ENCODE assay signal across 8 cellular contexts in the genomic region with DNA sequence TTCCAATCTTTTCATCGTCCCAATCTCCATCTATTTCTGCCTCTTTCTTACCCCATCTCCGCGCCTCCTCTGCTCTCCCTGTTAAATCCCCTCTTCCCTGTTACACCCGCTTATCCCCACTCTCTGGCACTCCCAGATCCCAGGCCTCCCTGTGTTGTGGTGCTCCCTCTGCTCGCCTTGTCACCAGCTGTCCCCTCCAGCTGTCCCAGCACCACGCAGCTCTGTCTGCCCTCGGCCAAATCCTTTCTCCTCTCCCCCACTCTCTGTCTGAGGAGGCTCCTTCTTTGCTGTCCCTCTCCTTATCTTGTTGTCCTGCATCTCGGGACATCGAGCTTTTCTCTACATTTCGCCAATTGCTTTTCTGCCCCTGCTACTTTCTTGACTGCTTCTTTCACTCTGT. TPM values are rescaled to one million over a fixed set of nuclear protein-coding genes. Genes with fewer than 3 reads are reported as not detected.
DNase-seq lines count a peak whose midpoint lies in the region; ATAC-seq and TF ChIP-seq lines count a peak whose summit lies in the region.

No MANE protein-coding gene starts in this region.

- H3K27ac ChIP-seq in iPS-20b (ENCODE audit: low read length) (no peak overlapping the region), testis (peak overlapping the region; percentile 79 to 85)

- TF ChIP-seq POLR2A in testis (IDR thresholded peaks at IDR 0.05), result no peak

- intact Hi-C loops in testis (cut with DNase I; ENCODE audit: low total_unique reads), result no loop called here

- H3K36me3 Mint-ChIP-seq in activated T-cell treated with anti-CD3 and anti-CD28 coated beads, Interleukin-2, amount 50 U/mL, for 4 hours (ENCODE audit: insufficient read depth), result peaks cover 31% of the 10 kb centered on the region
- H3K36me3 Mint-ChIP-seq in activated CD4-positive, alpha-beta memory T cell treated with anti-CD3 and anti-CD28 coated beads, Interleukin-2, amount 10 ng/mL, durations not matched to agents 7 days and 5 days (ENCODE audit: low read depth), result peaks cover 50% of the 10 kb centered on the region

- H3K4me3 Mint-ChIP-seq in activated T-cell treated with anti-CD3 and anti-CD28 coated beads, Interleukin-2, amount 50 U/mL, for 4 hours, result peak overlapping the region; percentile 87
- peak overlapping the region; percentile 89 for H3K4me3 Mint-ChIP-seq in activated CD4-positive, alpha-beta memory T cell treated with anti-CD3 and anti-CD28 coated beads, Interleukin-2, amount 10 ng/mL, durations not matched to agents 7 days and 5 days

- no peak for DNase-seq in activated T-cell treated with anti-CD3 and anti-CD28 coated beads, Interleukin-2, amount 50 U/mL, for 4 hours
- DNase-seq in activated T-cell treated with anti-CD3 and anti-CD28 coated beads, Interleukin-2, amount 50 U/mL, for 1 hour, result no peak
- no peak for DNase-seq in activated CD4-positive, alpha-beta memory T cell treated with anti-CD3 and anti-CD28 coated beads, Interleukin-2, amount 10 ng/mL, durations not matched to agents 7 days and 5 days
- DNase-seq in testis, result no peak
- DNase-seq in iPS-NIHi11 (ENCODE audit: low spot score), result no peak

- peak overlapping the region; percentile 87 for H3K27ac Mint-ChIP-seq in activated CD4-positive, alpha-beta memory T cell treated with anti-CD3 and anti-CD28 coated beads, Interleukin-2, amount 10 ng/mL, durations not matched to agents 7 days and 5 days

- H3K36me3 ChIP-seq in iPS-20b (ENCODE audit: insufficient read depth, low read depth, low read length) (peaks cover 15% of the 10 kb centered on the region), testis (ENCODE audit: low read depth, missing control alignments) (no peaks in the 10 kb centered on the region)

- CTCF ChIA-PET in activated CD4-positive, alpha-beta memory T cell treated with anti-CD3 and anti-CD28 coated beads, Interleukin-2, amount 10 ng/mL, durations not matched to agents 7 days and 5 days (lab: Charles Lee), result no interaction called here

- H3K4me3 ChIP-seq in iPS-20b (ENCODE audit: low read length) (peak overlapping the region; percentile 97), testis (peak overlapping the region; percentile 76 to 94)

- H3K9me3 Mint-ChIP-seq in activated T-cell treated with anti-CD3 and anti-CD28 coated beads, Interleukin-2, amount 50 U/mL, for 4 hours, result peaks cover 19% of the 10 kb centered on the region
- H3K9me3 Mint-ChIP-seq in activated CD4-positive, alpha-beta memory T cell treated with anti-CD3 and anti-CD28 coated beads, Interleukin-2, amount 10 ng/mL, durations not matched to agents 7 days and 5 days, result peaks cover 38% of the 10 kb centered on the region

- H3K9ac ChIP-seq in iPS-20b (ENCODE audit: low read depth, low read length), result peak overlapping the region; percentile 93; the same call in 1 of the 2 replicates

- H3K4me1 Mint-ChIP-seq in activated T-cell treated with anti-CD3 and anti-CD28 coated beads, Interleukin-2, amount 50 U/mL, for 4 hours (ENCODE audit: low read depth), result peaks cover 24% of the 10 kb centered on the region
- H3K4me1 Mint-ChIP-seq in activated CD4-positive, alpha-beta memory T cell treated with anti-CD3 and anti-CD28 coated beads, Interleukin-2, amount 10 ng/mL, durations not matched to agents 7 days and 5 days, result peaks cover 27% of the 10 kb centered on the region

- ATAC-seq in activated T-cell treated with anti-CD3 and anti-CD28 coated beads, Interleukin-2, amount 50 U/mL, for 4 hours, result no peak
- ATAC-seq in HG02981 (IDR thresholded peaks at IDR 0.05; ENCODE audit: unreplicated experiment) (no peak), HG03095 (IDR thresholded peaks at IDR 0.05; ENCODE audit: unreplicated experiment) (no peak)

- no peaks in the 10 kb centered on the region for H3K9me3 ChIP-seq in iPS-20b (ENCODE audit: insufficient read depth, low read depth, low read length)
- H3K9me3 ChIP-seq in testis, result no peaks in the 10 kb centered on the region

- H3K4me1 ChIP-seq in iPS-20b (ENCODE audit: insufficient read depth, low read length) (peaks cover 7% of the 10 kb centered on the region), testis (peaks cover 15% of the 10 kb centered on the region)

- 15 to 20% methylated on average over 10 of the region's 10 CpGs for WGBS in testis, 2 donors

- no peak for TF ChIP-seq CTCF in testis (IDR thresholded peaks at IDR 0.05)

- POLR2A ChIA-PET in activated CD4-positive, alpha-beta memory T cell treated with anti-CD3 and anti-CD28 coated beads, Interleukin-2, amount 10 ng/mL, durations not matched to agents 7 days and 5 days (lab: Charles Lee), result interaction anchor here (1.0 to 1.6 kb wide), 3 partner anchors 28 to 139 kb away, joined by 3 to 7 read pairs (median 4); a partner anchor contains a TSS

- H3K27me3 ChIP-seq in iPS-20b (ENCODE audit: insufficient read depth, low read length), result no peaks in the 10 kb centered on the region
- no peaks in the 10 kb centered on the region for H3K27me3 ChIP-seq in testis

- no peaks in the 10 kb centered on the region for H3K27me3 Mint-ChIP-seq in activated T-cell treated with anti-CD3 and anti-CD28 coated beads, Interleukin-2, amount 50 U/mL, for 4 hours (ENCODE audit: low read depth)
- H3K27me3 Mint-ChIP-seq in activated CD4-positive, alpha-beta memory T cell treated with anti-CD3 and anti-CD28 coated beads, Interleukin-2, amount 10 ng/mL, durations not matched to agents 7 days and 5 days, result no peaks in the 10 kb centered on the region

RNA-seq across cellular contexts. Expression of a gene that starts 1.0 kb away (rescaled TPM):
- total RNA-seq in activated T-cell treated with anti-CD3 and anti-CD28 coated beads, Interleukin-2, amount 50 U/mL, for 4 hours, result 10 to 100 TPM in 2 of 3 donors, 1 to 10 TPM in 1; 9.0 to 14.8 (median 12.4) TPM
- 10 to 100 TPM; 37.5 to 38.1 TPM for total RNA-seq in activated CD4-positive, alpha-beta memory T cell treated with anti-CD3 and anti-CD28 coated beads, Interleukin-2, amount 10 ng/mL, durations not matched to agents 7 days and 5 days
- total RNA-seq in testis, result 100 to 1,000 TPM; 113 TPM
- 30.1 TPM for polyA plus RNA-seq in testis (ENCODE audit: insufficient read depth, low read depth, low replicate concordance)

RNA-seq across cellular contexts. Expression of a gene that starts 30.5 kb away (rescaled TPM):
- total RNA-seq in activated T-cell treated with anti-CD3 and anti-CD28 coated beads, Interleukin-2, amount 50 U/mL, for 4 hours, result under 1 TPM; 0.33 to 0.46 (median 0.45) TPM
- under 1 TPM; 0.13 to 0.33 TPM for total RNA-seq in activated CD4-positive, alpha-beta memory T cell treated with anti-CD3 and anti-CD28 coated beads, Interleukin-2, amount 10 ng/mL, durations not matched to agents 7 days and 5 days
- total RNA-seq in testis, result 10 to 100 TPM; 43.8 to 63.8 TPM
- polyA plus RNA-seq in testis (ENCODE audit: insufficient read depth, low read depth, low replicate concordance), result 42.5 TPM

RNA-seq across cellular contexts. Expression of a gene that starts 56.7 kb away (rescaled TPM):
- 1 to 10 TPM; 3.0 to 5.1 (median 3.1) TPM for total RNA-seq in activated T-cell treated with anti-CD3 and anti-CD28 coated beads, Interleukin-2, amount 50 U/mL, for 4 hours
- total RNA-seq in activated CD4-positive, alpha-beta memory T cell treated with anti-CD3 and anti-CD28 coated beads, Interleukin-2, amount 10 ng/mL, durations not matched to agents 7 days and 5 days, result 1 to 10 TPM; 6.5 TPM
- total RNA-seq in testis, result 10 to 100 TPM; 12.2 to 13.0 TPM
- 4.6 TPM for polyA plus RNA-seq in testis (ENCODE audit: insufficient read depth, low read depth, low replicate concordance)

RNA-seq across cellular contexts. Expression of a gene that starts 57.6 kb away (rescaled TPM):
- not detected for total RNA-seq in activated T-cell treated with anti-CD3 and anti-CD28 coated beads, Interleukin-2, amount 50 U/mL, for 4 hours
- not detected for total RNA-seq in activated CD4-positive, alpha-beta memory T cell treated with anti-CD3 and anti-CD28 coated beads, Interleukin-2, amount 10 ng/mL, durations not matched to agents 7 days and 5 days
- total RNA-seq in testis, result not detected
- 0.12 TPM for polyA plus RNA-seq in testis (ENCODE audit: insufficient read depth, low read depth, low replicate concordance)

Comparison
In these comparisons a context has a peak if more than half of its experiments do, and no peak if none do; other contexts are left out.
1. RNA of a gene that starts 30.5 kb away (total RNA-seq): 43.8 to 63.8 TPM in testis; 0.33 to 0.46 TPM in activated T-cell treated with anti-CD3 and anti-CD28 coated beads, Interleukin-2, amount 50 U/mL, for 4 hours and 0.13 to 0.33 TPM in activated CD4-positive, alpha-beta memory T cell treated with anti-CD3 and anti-CD28 coated beads, Interleukin-2, amount 10 ng/mL, durations not matched to agents 7 days and 5 days; every median in the first group is over 10 times any median in the second.